1 cellular context compared by ENCODE assay signal in genomic region chr9:89993678-89994630, GRCh38.
TF ChIP-seq lines count a peak whose summit lies in the region.

No MANE protein-coding gene starts in this region.

TF ChIP-seq in HepG2, 621 proteins besides CTCF, POLR2A, EP300 and RAD21 (continued from another document and continues in another):
- peak; percentile 80; the same call in 1 of the 2 replicates for TF ChIP-seq ZBTB10 (CRISPR knock-in tag; IDR thresholded peaks at IDR 0.05; ENCODE audit: borderline replicate concordance)
- TF ChIP-seq KMT2B (CRISPR knock-in tag; IDR thresholded peaks at IDR 0.05): no peak
- no peak for TF ChIP-seq ZNF816 (CRISPR knock-in tag; IDR thresholded peaks at IDR 0.05; ENCODE audit: borderline replicate concordance)
- TF ChIP-seq ZNF331 (CRISPR knock-in tag; IDR thresholded peaks at IDR 0.05): peak; percentile 74; the same call in 1 of the 2 replicates
- TF ChIP-seq HNF1B (CRISPR knock-in tag; IDR thresholded peaks at IDR 0.05): peak; percentile 69; the same call in 1 of the 2 replicates
- no peak for TF ChIP-seq SETDB1 (CRISPR knock-in tag; IDR thresholded peaks at IDR 0.05; ENCODE audit: borderline replicate concordance)
- no peak for TF ChIP-seq SNAI1 (CRISPR knock-in tag; IDR thresholded peaks at IDR 0.05; ENCODE audit: borderline replicate concordance)
- TF ChIP-seq HMGXB3 (CRISPR knock-in tag; IDR thresholded peaks at IDR 0.05; ENCODE audit: borderline replicate concordance): no peak
- peak; percentile 60 for TF ChIP-seq ZMYM4 (CRISPR knock-in tag; IDR thresholded peaks at IDR 0.05)
- peak; percentile 88 for TF ChIP-seq RXRB (CRISPR knock-in tag; IDR thresholded peaks at IDR 0.05; ENCODE audit: borderline replicate concordance)
- peak; percentile 80 for TF ChIP-seq FOXK1 (CRISPR knock-in tag; IDR thresholded peaks at IDR 0.05; ENCODE audit: borderline replicate concordance, low read depth)
- no peak for TF ChIP-seq ZNF234 (CRISPR knock-in tag; conservative IDR thresholded peaks at IDR 0.05)
- TF ChIP-seq RXRA (CRISPR knock-in tag; IDR thresholded peaks at IDR 0.05): peak; percentile 64; the same call in 1 of the 2 replicates
- TF ChIP-seq SP2 (CRISPR knock-in tag; IDR thresholded peaks at IDR 0.05): no peak
- TF ChIP-seq KDM5B (CRISPR knock-in tag; IDR thresholded peaks at IDR 0.05; ENCODE audit: borderline replicate concordance): no peak
- TF ChIP-seq IKZF5 (CRISPR knock-in tag; IDR thresholded peaks at IDR 0.05): peak; percentile 72; the same call in 1 of the 2 replicates
- TF ChIP-seq SALL1 (CRISPR knock-in tag; IDR thresholded peaks at IDR 0.05): peak; percentile 95
- TF ChIP-seq REST (IDR thresholded peaks at IDR 0.05; ENCODE audit: borderline replicate concordance in 1 of 2, low read depth in 1 of 2, low read length in 2 of 2): 0 out of 4 replicates have a peak, but pooled peaks of 1 of the 2 experiments have one; percentile 45
- TF ChIP-seq ZNF431 (CRISPR knock-in tag; IDR thresholded peaks at IDR 0.05; ENCODE audit: borderline replicate concordance, low read depth): 0 out of 2 replicates have a peak, but pooled peaks have one; percentile 65
- TF ChIP-seq NFATC3 (CRISPR knock-in tag; IDR thresholded peaks at IDR 0.05): no peak
- TF ChIP-seq GATA4 (IDR thresholded peaks at IDR 0.05; ENCODE audit: borderline replicate concordance, low read depth): no peak
- TF ChIP-seq FOXA1 (IDR thresholded peaks at IDR 0.05): no peak
- peak; percentile 58 for TF ChIP-seq FOXA1 (CRISPR knock-in tag; IDR thresholded peaks at IDR 0.05)
- TF ChIP-seq ZFX (CRISPR knock-in tag; IDR thresholded peaks at IDR 0.05; ENCODE audit: low read depth): peak; percentile 43; the same call in 1 of the 2 replicates
- TF ChIP-seq ATF4 (CRISPR knock-in tag; IDR thresholded peaks at IDR 0.05): peak in 1 of 2 experiments; percentile 59; a peak in 2 of 4 replicates
- no peak for TF ChIP-seq SNAPC4 (CRISPR knock-in tag; IDR thresholded peaks at IDR 0.05)
- TF ChIP-seq TCF7 (IDR thresholded peaks at IDR 0.05; ENCODE audit: low read depth): no peak
- TF ChIP-seq ZNF670 (CRISPR knock-in tag; IDR thresholded peaks at IDR 0.05; ENCODE audit: borderline replicate concordance): peak; percentile 60; the same call in 1 of the 2 replicates
- no peak for TF ChIP-seq ZNF333 (CRISPR knock-in tag; IDR thresholded peaks at IDR 0.05; ENCODE audit: borderline replicate concordance)
- no peak for TF ChIP-seq ZNF326 (CRISPR knock-in tag; IDR thresholded peaks at IDR 0.05; ENCODE audit: borderline replicate concordance)
- peak; percentile 73; the same call in 1 of the 2 replicates for TF ChIP-seq MIXL1 (CRISPR knock-in tag; IDR thresholded peaks at IDR 0.05)
- no peak for TF ChIP-seq FOXK2 (IDR thresholded peaks at IDR 0.05)
- TF ChIP-seq PHF21A (CRISPR knock-in tag; IDR thresholded peaks at IDR 0.05): peak; percentile 83
